ENCODE assay signal across 1 cellular context in genomic region chr7:44222074-44222473, GRCh38.
TF ChIP-seq lines count a peak whose summit lies in the region.

No MANE protein-coding gene starts in this region.

TF ChIP-seq in HCT116, 20 proteins besides CTCF, POLR2A, EP300 and RAD21 (continued from another document):
- no peak for TF ChIP-seq REST (IDR thresholded peaks at IDR 0.05; ENCODE audit: low read depth)
- no peak for TF ChIP-seq YY1 (IDR thresholded peaks at IDR 0.05; ENCODE audit: extremely low read depth, insufficient replicate concordance, low read depth, low read length)
- TF ChIP-seq EZH2phosphoT487 (IDR thresholded peaks at IDR 0.05; ENCODE audit: borderline replicate concordance), result no peak
- no peak for TF ChIP-seq EZH2 (IDR thresholded peaks at IDR 0.05)
- no peak for TF ChIP-seq ZFX (IDR thresholded peaks at IDR 0.05)
- no peak for TF ChIP-seq SIN3A (IDR thresholded peaks at IDR 0.05; ENCODE audit: low read depth)
TF ChIP-seq in HCT116: peak in this region for 0.
